In the genomic region with DNA sequence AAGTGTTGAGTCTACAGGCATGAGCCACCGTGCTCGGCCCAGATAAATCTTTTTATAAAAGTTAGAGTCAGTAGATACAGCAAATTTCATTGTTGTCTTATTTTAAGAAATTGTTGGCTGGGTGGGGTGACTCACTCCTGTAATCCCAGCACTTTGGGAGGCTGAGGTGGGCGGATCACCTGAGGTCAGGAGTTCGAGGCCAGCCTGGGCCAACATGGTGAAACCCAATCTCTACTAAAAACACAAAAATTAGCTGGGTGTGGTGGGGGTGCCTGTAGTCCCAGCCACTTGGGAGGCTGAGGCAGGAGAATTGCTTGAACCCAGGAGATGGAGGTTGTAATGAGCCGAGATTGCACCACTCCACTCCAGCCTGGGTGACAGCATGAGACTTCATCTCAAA, we compare ENCODE assay signal across 7 cellular contexts. TPM values are rescaled to one million over a fixed set of nuclear protein-coding genes. Genes with fewer than 3 reads are reported as not detected.
DNase-seq lines count a peak whose midpoint lies in the region; ATAC-seq and TF ChIP-seq lines count a peak whose summit lies in the region.
"Not testable (repeated sequence)": the region's sequence is repeated elsewhere in the genome, so short reads cannot be mapped to it uniquely, and the experiment has no call there.
"Had no signal": no experiment of that assay in that cellular context is flagged by ENCODE, and none has a peak within 500 bp of the region (broad histone marks: within the 10 kb centered on the region; RNA-seq: fewer than 3 reads in every experiment).

No MANE protein-coding gene starts in this region.

- not testable (repeated sequence) for H3K36me3 ChIP-seq in ACC112 (ENCODE audit: insufficient read depth, low read length); HEK293 (ENCODE audit: control insufficient read depth in 2 of 2, insufficient read depth in 1 of 2, low read length in 2 of 2); PC-3 (ENCODE audit: low read depth, low read length); brain microvascular endothelial cell (replicated peaks)

- H3K4me3 ChIP-seq in ACC112 (ENCODE audit: low read depth, low read length); HEK293 (ENCODE audit: low read depth, low read length); PC-3 (ENCODE audit: low read length); brain microvascular endothelial cell (ENCODE audit: low read depth, low read length): not testable (repeated sequence)

- not testable (repeated sequence) for H3K9me3 ChIP-seq in HEK293 (ENCODE audit: control insufficient read depth, insufficient read depth, low read depth, low read length); PC-3 (ENCODE audit: low read length)

- in situ Hi-C loops in brain microvascular endothelial cell (cut with HindIII; ENCODE audit: low pct_ligation_motif_present, low sequenced_read_pairs) = not testable (repeated sequence)

- H3K79me2 ChIP-seq in ACC112 (ENCODE audit: control insufficient read depth, insufficient read depth, low read length, unreplicated experiment); PC-3 (ENCODE audit: low read length): not testable (repeated sequence)

- H3K27ac Mint-ChIP-seq in neural crest cell (ENCODE audit: unreplicated experiment) = not testable (repeated sequence)

- BruUV-seq in PC-3 (replicated peaks; lab: Mats Ljungman, UMichigan) = not testable (repeated sequence)

- H3K9me2 ChIP-seq in PC-3 (replicated peaks; ENCODE audit: low read length) = not testable (repeated sequence)

- intact Hi-C loops in PC-3 (cut with micrococcal nuclease) = loop anchor here (10.0 kb wide), 1 partner anchor 207 kb away; no protein-coding TSS in a partner anchor

- not testable (repeated sequence) for DNase-seq in PC-3; brain microvascular endothelial cell; neural crest cell (ENCODE audit: low read depth, low spot score)

- H3K27ac ChIP-seq in ACC112 (ENCODE audit: low read depth, low read length) (peak overlapping the region; percentile 92), PC-3 (ENCODE audit: low read length) (peak overlapping the region; percentile 46), brain microvascular endothelial cell (peak overlapping the region; percentile 97)
- H3K27ac ChIP-seq in HEK293 (ENCODE audit: extremely low read depth, low read depth, low read length) = not testable (repeated sequence)

- not testable (repeated sequence) for H2AFZ ChIP-seq in ACC112 (ENCODE audit: low read length, unreplicated experiment); PC-3 (ENCODE audit: low read length)

- POLR2A ChIA-PET in HEK293 (lab: Yijun Ruan, JAX) = interaction anchor here (0.6 to 1.3 kb wide), 4 partner anchors 10 to 170 kb away, joined by 3 to 13 read pairs (median 5); a partner anchor contains a TSS
- POLR2A ChIA-PET in PC-3 (lab: Charles Lee; ENCODE audit: unreplicated experiment) = not testable (repeated sequence)

- H3K4me3 Mint-ChIP-seq in neural crest cell = peak overlapping the region; percentile 3

- H3K4me2 ChIP-seq in PC-3 (ENCODE audit: low read length) = peak overlapping the region; percentile 28

- not testable (repeated sequence) for ATAC-seq in PC-3

- not testable (repeated sequence) for H4K20me1 ChIP-seq in PC-3 (ENCODE audit: low read length)

- not testable (repeated sequence) for H3K4me1 Mint-ChIP-seq in neural crest cell

- not testable (repeated sequence) for H3K9me3 Mint-ChIP-seq in neural crest cell

- CTCF ChIA-PET in HEK293 (lab: Yijun Ruan, JAX) = interaction anchor here (0.7 to 1.3 kb wide), 2 partner anchors 10 to 44 kb away, joined by 4 to 6 read pairs; no protein-coding TSS in a partner anchor
- CTCF ChIA-PET in PC-3 (lab: Charles Lee) = not testable (repeated sequence)

- TF ChIP-seq CTCF in HEK293 (tag by site-specific recombination; IDR thresholded peaks at IDR 0.05); PC-3 (conservative IDR thresholded peaks at IDR 0.05; ENCODE audit: low read depth, low read length); brain microvascular endothelial cell (IDR thresholded peaks at IDR 0.05; ENCODE audit: low read depth, low read length, missing control alignments); neural crest cell (conservative IDR thresholded peaks at IDR 0.05): not testable (repeated sequence)

- not testable (repeated sequence) for H3F3A ChIP-seq in PC-3 (ENCODE audit: low read length, unreplicated experiment)

- H3K4me1 ChIP-seq in ACC112 (ENCODE audit: control insufficient read depth, insufficient read depth, low read length, unreplicated experiment) (peaks cover 34% of the 10 kb centered on the region), HEK293 (ENCODE audit: control insufficient read depth, insufficient read depth, low read length) (peaks cover 12% of the 10 kb centered on the region; the same call in 1 of the 2 replicates), PC-3 (ENCODE audit: insufficient read depth, low read length) (peaks cover 33% of the 10 kb centered on the region)

- not testable (repeated sequence) for H3K9ac ChIP-seq in PC-3 (ENCODE audit: low read length)

- not testable (repeated sequence) for H3K27me3 ChIP-seq in ACC112 (ENCODE audit: insufficient read depth, low read length); PC-3 (ENCODE audit: low read length); brain microvascular endothelial cell (replicated peaks)

- not testable (repeated sequence) for H3K36me3 Mint-ChIP-seq in neural crest cell (ENCODE audit: low read depth)

- H3K27me3 Mint-ChIP-seq in neural crest cell (ENCODE audit: low read depth) = peaks cover 11% of the 10 kb centered on the region

TF ChIP-seq in HEK293, 187 proteins besides CTCF, POLR2A, EP300 and RAD21:
- TF ChIP-seq SP7 (tag by site-specific recombination; IDR thresholded peaks at IDR 0.05) (0 out of 2 replicates have a peak, but pooled peaks have one; percentile 16), EGR2 (tag by site-specific recombination; IDR thresholded peaks at IDR 0.05; ENCODE audit: low read depth) (0 out of 2 replicates have a peak, but pooled peaks have one; percentile 26), KLF1 (tag by site-specific recombination; IDR thresholded peaks at IDR 0.05) (peak; percentile 55; the same call in 1 of the 2 replicates), WT1 (tag by site-specific recombination; IDR thresholded peaks at IDR 0.05) (peak; percentile 45; the same call in 1 of the 2 replicates), KLF7 (tag by site-specific recombination; IDR thresholded peaks at IDR 0.05; ENCODE audit: borderline replicate concordance) (peak; percentile 37; the same call in 1 of the 2 replicates)
- TF ChIP-seq, protein P1, sequence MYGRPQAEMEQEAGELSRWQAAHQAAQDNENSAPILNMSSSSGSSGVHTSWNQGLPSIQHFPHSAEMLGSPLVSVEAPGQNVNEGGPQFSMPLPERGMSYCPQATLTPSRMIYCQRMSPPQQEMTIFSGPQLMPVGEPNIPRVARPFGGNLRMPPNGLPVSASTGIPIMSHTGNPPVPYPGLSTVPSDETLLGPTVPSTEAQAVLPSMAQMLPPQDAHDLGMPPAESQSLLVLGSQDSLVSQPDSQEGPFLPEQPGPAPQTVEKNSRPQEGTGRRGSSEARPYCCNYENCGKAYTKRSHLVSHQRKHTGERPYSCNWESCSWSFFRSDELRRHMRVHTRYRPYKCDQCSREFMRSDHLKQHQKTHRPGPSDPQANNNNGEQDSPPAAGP (tag by site-specific recombination; IDR thresholded peaks at IDR 0.05) = peak; percentile 31; the same call in 1 of the 2 replicates
TF ChIP-seq in HEK293: peak in this region for 6; not testable (repeated sequence) for 181.

RNA-seq across cellular contexts. Expression of a gene that starts 6.4 kb away (rescaled TPM):
- total RNA-seq in PC-3 (2014; rRNA removed) = 5.4 and 8.6 TPM in 2 replicates
- total RNA-seq in neural crest cell = 60.8 and 61.1 TPM in 2 replicates

RNA-seq across cellular contexts. Expression of a gene that starts 10.8 kb away (rescaled TPM):
- total RNA-seq in PC-3 (2014; rRNA removed) = 74.5 and 80.8 TPM in 2 replicates
- 202 and 205 TPM in 2 replicates for total RNA-seq in neural crest cell

RNA-seq across cellular contexts. Expression of a gene that starts 19.3 kb away (rescaled TPM):
- 1.1 TPM in 1 of 2 replicates, not detected in the other for total RNA-seq in PC-3 (2014; rRNA removed)
- total RNA-seq in neural crest cell = 0.35 and 1.2 TPM in 2 replicates

RNA-seq across cellular contexts. Expression of a gene that starts 29.5 kb away (rescaled TPM):
- 3.5 and 4.9 TPM in 2 replicates for total RNA-seq in PC-3 (2014; rRNA removed)
- total RNA-seq in neural crest cell = 0.32 and 0.84 TPM in 2 replicates

RNA-seq across cellular contexts. Expression of a gene that starts 37.6 kb away (rescaled TPM):
- total RNA-seq in PC-3 (2014; rRNA removed) = 0.86 TPM in 1 of 2 replicates, not detected in the other
- not detected in 2 replicates for total RNA-seq in neural crest cell
- total RNA-seq: GM23338, H7 had no signal
